Comparison of ENCODE assay signal across 1 cellular context in the genomic region with DNA sequence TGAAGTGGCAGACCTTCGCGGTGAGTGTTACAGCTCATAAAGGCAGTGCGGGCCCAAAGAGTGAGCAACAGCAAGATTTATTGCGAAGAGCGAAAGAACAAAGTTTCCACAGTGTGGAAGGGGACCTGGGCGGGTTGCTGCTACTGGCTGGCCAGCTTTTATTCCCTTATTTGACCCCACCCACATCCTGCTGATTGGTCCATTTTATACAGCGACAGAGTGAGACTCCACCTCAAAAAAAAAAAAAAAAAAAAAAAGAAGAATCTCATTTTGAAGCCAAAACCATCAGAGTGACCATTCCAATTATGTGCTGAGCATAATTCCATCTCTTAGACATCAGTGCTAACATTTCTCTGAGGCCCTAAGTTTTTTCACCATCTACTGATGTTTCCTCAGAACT.
A peak's percentile ranks its signal among the peaks of the same experiment; 100 is the strongest.
TF ChIP-seq lines count a peak whose summit lies in the region.

No MANE protein-coding gene starts in this region.

TF ChIP-seq in WTC11, 78 proteins besides CTCF, POLR2A, EP300 and RAD21:
- TF ChIP-seq NFYB (CRISPR knock-in tag; conservative IDR thresholded peaks at IDR 0.05; ENCODE audit: low read depth), result peak; percentile 49
- no peak for TF ChIP-seq ZBTB21 (CRISPR knock-in tag; IDR thresholded peaks at IDR 0.05; ENCODE audit: borderline replicate concordance)
